9 cellular contexts compared by ENCODE assay signal in the genomic region with DNA sequence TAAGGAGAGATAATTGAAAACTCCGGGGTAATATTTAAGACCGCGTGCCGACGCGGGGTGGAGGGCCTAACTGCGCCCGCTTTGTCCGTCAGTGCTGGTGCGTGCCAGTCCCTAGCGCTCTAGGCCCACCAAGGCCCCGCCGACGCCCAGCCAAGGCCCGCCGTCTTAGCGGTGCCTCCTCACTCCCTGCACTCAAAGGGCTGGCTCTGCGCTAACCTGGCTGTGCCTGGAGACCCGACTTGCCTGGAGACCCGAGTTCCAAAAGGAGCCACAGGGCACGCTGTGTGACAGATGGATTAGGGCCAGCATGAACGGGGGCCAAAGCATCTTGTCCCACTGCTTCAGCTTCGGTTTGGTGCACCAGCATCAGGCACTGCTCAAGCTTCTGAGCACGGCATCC. TPM values are rescaled to one million over a fixed set of nuclear protein-coding genes. Genes with fewer than 3 reads are reported as not detected.
DNase-seq lines count a peak whose midpoint lies in the region; ATAC-seq, FAIRE-seq and TF ChIP-seq lines count a peak whose summit lies in the region.
"Not testable (repeated sequence)": the region's sequence is repeated elsewhere in the genome, so short reads cannot be mapped to it uniquely, and the experiment has no call there.
"Had no signal": no experiment of that assay in that cellular context is flagged by ENCODE, and none has a peak within 500 bp of the region (broad histone marks: within the 10 kb centered on the region; RNA-seq: fewer than 3 reads in every experiment).

No MANE protein-coding gene starts in this region.

- H2BK12ac ChIP-seq in H9 (ENCODE audit: insufficient read length, low read depth, low read length); neuronal stem cell (ENCODE audit: low read length): not testable (repeated sequence)

- not testable (repeated sequence) for H3K14ac ChIP-seq in H9 (ENCODE audit: insufficient read depth, low read length); neuronal stem cell (ENCODE audit: low read length)

- not testable (repeated sequence) for H3K23ac ChIP-seq in H9 (ENCODE audit: insufficient read length, low read depth, low read length)
- peak overlapping the region; percentile 65 for H3K23ac ChIP-seq in neuronal stem cell (ENCODE audit: low read depth, low read length, poor library complexity)

- H3K36me3 Mint-ChIP-seq in H9 (ENCODE audit: insufficient read depth in 1 of 3, low read depth in 3 of 3); WTC11; naive B cell: not testable (repeated sequence)

- not testable (repeated sequence) for H3K4me2 ChIP-seq in H9 (ENCODE audit: insufficient read depth, insufficient read length, low read length); endothelial cell of umbilical vein (ENCODE audit: insufficient read depth, low read length); neuronal stem cell (ENCODE audit: insufficient read depth, low read length, poor library complexity, severe bottlenecking)

- ATAC-seq in WTC11; naive B cell (ENCODE audit: low read depth in 2 of 2): not testable (repeated sequence)

- H3K9me3 ChIP-seq in H9 (ENCODE audit: control insufficient read depth, low read depth, low read length); endothelial cell of umbilical vein (replicated peaks; ENCODE audit: control insufficient read depth, insufficient read depth, low read length); neuronal stem cell (replicated peaks in 1 of 2; ENCODE audit: control insufficient read depth in 2 of 2, insufficient read depth in 1 of 2, low read depth in 1 of 2, low read length in 2 of 2): not testable (repeated sequence)

- H3K4me3 Mint-ChIP-seq in H9 (peak overlapping the region in 1 of 2 experiments; percentile 73; a peak in 3 of 5 replicates), WTC11 (peak overlapping the region; percentile 55), naive B cell (peak overlapping the region in 6 of 8 donors; percentile 56 to 80 (median 70))

- POLR2A ChIA-PET in GM10248 (lab: Yijun Ruan, JAX); WTC11 (lab: Charles Lee); endothelial cell of umbilical vein (lab: Charles Lee): not testable (repeated sequence)

- H4K20me1 ChIP-seq in H9 (ENCODE audit: control insufficient read depth, insufficient read depth, insufficient read length); endothelial cell of umbilical vein (replicated peaks; ENCODE audit: control insufficient read depth, extremely low read depth, insufficient read depth, low read length): not testable (repeated sequence)

- H2AFZ ChIP-seq in H9 (ENCODE audit: low read length); endothelial cell of umbilical vein (ENCODE audit: low read depth, low read length); neuronal stem cell (ENCODE audit: low read length): not testable (repeated sequence)

- dilution Hi-C loops in endothelial cell of umbilical vein (cut with MboI; ENCODE audit: extremely low pct_ligation_motif_present, low sequenced_read_pairs), result not testable (repeated sequence)

- no CpG with 5 or more reads among the region's 24 CpGs for WGBS in H9 (ENCODE audit: extremely low coverage, insufficient read length, low lambda C conversion rate)
- no CpG with 5 or more reads among the region's 24 CpGs for WGBS in neuronal stem cell (ENCODE audit: extremely low coverage in 2 of 2, insufficient read length in 2 of 2, insufficient replicate concordance in 1 of 2), 2 donors

- not testable (repeated sequence) for H3K4me1 ChIP-seq in H9 (ENCODE audit: insufficient read depth, low read length); endothelial cell of umbilical vein (ENCODE audit: control insufficient read depth, extremely low read depth, insufficient read depth, low read length); neuronal stem cell (ENCODE audit: control insufficient read depth in 2 of 2, insufficient read depth in 1 of 2, low read depth in 1 of 2, low read length in 2 of 2)

- H3K9me1 ChIP-seq in endothelial cell of umbilical vein (replicated peaks; ENCODE audit: control insufficient read depth, extremely low read depth, insufficient read depth, low read length), result not testable (repeated sequence)

- not testable (repeated sequence) for H2AK5ac ChIP-seq in H9 (ENCODE audit: insufficient read length, low read length); neuronal stem cell (ENCODE audit: low read depth, low read length)

- not testable (repeated sequence) for H3K79me1 ChIP-seq in H9 (ENCODE audit: insufficient read depth, low read depth, low read length, poor library complexity, severe bottlenecking); neuronal stem cell (ENCODE audit: low read depth, low read length)

- DNase-seq in GM10248 (ENCODE audit: extremely low spot score), result peak; percentile 13
- peak; percentile 54 for DNase-seq in H9
- DNase-seq in WTC11 (ENCODE audit: low spot score), result peak; percentile 50
- DNase-seq in endothelial cell of umbilical vein (ENCODE audit: low read depth, low spot score); naive B cell; neuronal stem cell (ENCODE audit: low spot score): not testable (repeated sequence)
- DNase-seq in left kidney (ENCODE audit: low read depth, low spot score), result peak; percentile 41

- H3K9ac ChIP-seq in H9 (ENCODE audit: extremely low read depth, insufficient read length, low read length); endothelial cell of umbilical vein (replicated peaks; ENCODE audit: extremely low read depth, insufficient read depth, low read length); neuronal stem cell (ENCODE audit: low read depth, low read length, poor library complexity): not testable (repeated sequence)

- H3K4ac ChIP-seq in H9 (ENCODE audit: low read depth, low read length); neuronal stem cell (ENCODE audit: low read length): not testable (repeated sequence)

- not testable (repeated sequence) for H3K36me3 ChIP-seq in endothelial cell of umbilical vein (ENCODE audit: control insufficient read depth in 2 of 2, extremely low read depth in 1 of 2, insufficient read depth in 2 of 2, low read length in 2 of 2); neuronal stem cell (replicated peaks in 1 of 2; ENCODE audit: control insufficient read depth in 2 of 2, insufficient read depth in 2 of 2, low read length in 2 of 2)

- TF ChIP-seq CTCF in GM10248 (IDR thresholded peaks at IDR 0.05; ENCODE audit: control extremely low read depth, extremely low read depth, low read depth, missing control alignments); H9 (conservative IDR thresholded peaks at IDR 0.05); WTC11 (IDR thresholded peaks at IDR 0.05); endothelial cell of umbilical vein (IDR thresholded peaks at IDR 0.05; ENCODE audit: extremely low read depth in 1 of 2, insufficient read depth in 1 of 2, low read depth in 1 of 2, low read length in 2 of 2): not testable (repeated sequence)

- not testable (repeated sequence) for H3K27ac ChIP-seq in H9 (ENCODE audit: insufficient read length, low read depth, low read length); endothelial cell of umbilical vein (ENCODE audit: insufficient read depth, low read depth, low read length); neuronal stem cell (replicated peaks; ENCODE audit: low read length)

- not testable (repeated sequence) for H2BK120ac ChIP-seq in H9 (ENCODE audit: low read depth, low read length, poor library complexity, severe bottlenecking); neuronal stem cell (ENCODE audit: low read depth, low read length)

- H3K4me3 ChIP-seq in endothelial cell of umbilical vein (replicated peaks in 1 of 3; ENCODE audit: insufficient read depth in 1 of 3, low read depth in 1 of 3, low read length in 3 of 3); neuronal stem cell (ENCODE audit: low read length in 2 of 2): not testable (repeated sequence)

- not testable (repeated sequence) for H2BK15ac ChIP-seq in H9 (ENCODE audit: low read depth, low read length); neuronal stem cell (ENCODE audit: low read length)

- H4K8ac ChIP-seq in H9 (replicated peaks; ENCODE audit: insufficient read length, low read depth, low read length); neuronal stem cell (ENCODE audit: low read depth, low read length): not testable (repeated sequence)

- CTCF ChIA-PET in GM10248 (lab: Yijun Ruan, JAX); endothelial cell of umbilical vein (lab: Charles Lee): not testable (repeated sequence)
- CTCF ChIA-PET in WTC11 (lab: Charles Lee), result interaction anchor here (1.8 kb wide), 1 partner anchor 94 kb away, joined by 5 read pairs; no protein-coding TSS in a partner anchor

- H3T11ph ChIP-seq in H9 (ENCODE audit: low read length), result not testable (repeated sequence)

- intact Hi-C loops in endothelial cell of umbilical vein (cut with micrococcal nuclease), result not testable (repeated sequence)

- H3K79me2 ChIP-seq in H9 (ENCODE audit: insufficient read depth, low read length); endothelial cell of umbilical vein (ENCODE audit: control insufficient read depth, insufficient read depth, low read length): not testable (repeated sequence)

- not testable (repeated sequence) for FAIRE-seq in endothelial cell of umbilical vein (lab: Jason Lieb, UNC)

- not testable (repeated sequence) for TF ChIP-seq POLR2A in endothelial cell of umbilical vein (IDR thresholded peaks at IDR 0.05; ENCODE audit: low read depth, low read length)

- H3K9me3 Mint-ChIP-seq in H9, WTC11, naive B cell: not testable (repeated sequence)

- H3K27me3 ChIP-seq in H9 (ENCODE audit: insufficient read depth, low read length) (peaks cover 44% of the 10 kb centered on the region), endothelial cell of umbilical vein (ENCODE audit: control insufficient read depth in 2 of 2, insufficient read depth in 2 of 2, low read length in 2 of 2) (peaks cover 8 to 17% of the 10 kb centered on the region in 2 experiments), neuronal stem cell (ENCODE audit: control insufficient read depth in 3 of 3, insufficient read depth in 3 of 3, low read depth in 1 of 3, low read length in 3 of 3) (peaks cover 5 to 44% (median 30%) of the 10 kb centered on the region in 3 experiments)

- not testable (repeated sequence) for H3K18ac ChIP-seq in H9 (ENCODE audit: insufficient read length, low read depth, low read length)
- H3K18ac ChIP-seq in neuronal stem cell (ENCODE audit: low read length), result peak overlapping the region; percentile 64

- H2BK5ac ChIP-seq in H9 (ENCODE audit: insufficient read length, low read length); neuronal stem cell (ENCODE audit: low read length): not testable (repeated sequence)

- not testable (repeated sequence) for BruUV-seq in endothelial cell of umbilical vein (replicated peaks; lab: Mats Ljungman, UMichigan)

- not testable (repeated sequence) for H4K91ac ChIP-seq in H9 (ENCODE audit: insufficient read length, low read depth, low read length); neuronal stem cell (ENCODE audit: low read depth, low read length, poor library complexity)

- H3K4me1 Mint-ChIP-seq in H9 (peaks cover 2 to 13% of the 10 kb centered on the region in 2 experiments; a peak in 2 of 4 replicates), WTC11 (peaks cover 11% of the 10 kb centered on the region), naive B cell (peaks cover 5 to 18% (median 15%) of the 10 kb centered on the region in 3 donors)

- not testable (repeated sequence) for H4K5ac ChIP-seq in H9 (ENCODE audit: insufficient read length, low read depth, low read length)

- H2BK20ac ChIP-seq in H9 (ENCODE audit: low read depth, low read length, poor library complexity, severe bottlenecking), result not testable (repeated sequence)

- H3K23me2 ChIP-seq in H9 (ENCODE audit: insufficient read length, low read depth, low read length, poor library complexity, severe bottlenecking), result not testable (repeated sequence)

- H3K56ac ChIP-seq in H9 (ENCODE audit: insufficient read length, low read depth, low read length), result not testable (repeated sequence)

- H3K27ac Mint-ChIP-seq in H9, WTC11: not testable (repeated sequence)
- H3K27ac Mint-ChIP-seq in naive B cell, result peak overlapping the region in 1 of 6 donors; percentile 47

- H3K27me3 Mint-ChIP-seq in H9 (ENCODE audit: low read depth) (peaks cover 99% of the 10 kb centered on the region), WTC11 (ENCODE audit: low read depth) (peaks cover 99% of the 10 kb centered on the region), naive B cell (peaks cover 51 to 87% (median 63%) of the 10 kb centered on the region in 3 donors)

RNA-seq across cellular contexts. Expression of gene HOXC4, which starts 53.6 kb away (rescaled TPM):
- total RNA-seq in H9 (2021), result not detected in 2 replicates
- 0.14 to 0.46 TPM (median 0.30 TPM) in 3 replicates for total RNA-seq in WTC11 (2021)
- total RNA-seq in endothelial cell of umbilical vein, result 0.58 TPM in 1 of 2 replicates, not detected in the other
- polyA plus RNA-seq in endothelial cell of umbilical vein, result 0.06 and 0.14 TPM in 2 replicates
- polyA plus RNA-seq in endothelial cell of umbilical vein (2011; cell fraction: cytosol; rRNA removed), result not detected in 2 replicates
- polyA plus RNA-seq in endothelial cell of umbilical vein (2011; cell fraction: nucleus; rRNA removed), result 0.15 and 0.55 TPM in 2 replicates
- 2.5 and 2.9 TPM in 2 replicates for polyA plus RNA-seq in endothelial cell of umbilical vein (2012)
- not detected in 2 replicates for polyA minus RNA-seq in endothelial cell of umbilical vein
- polyA minus RNA-seq in endothelial cell of umbilical vein (2011; cell fraction: cytosol; rRNA and poly(A)+ RNA removed), result 0.61 TPM
- polyA minus RNA-seq in endothelial cell of umbilical vein (2011; cell fraction: nucleus; rRNA and poly(A)+ RNA removed), result not detected in 2 replicates
- polyA plus RNA-seq in naive B cell (ENCODE audit: low read depth in 6 of 6), result 1 to 10 TPM in 1 of 6 donors, under 1 TPM in 4, not detected in 1; 0.17 to 1.0 (median 0.42) TPM
- not detected for polyA plus RNA-seq in neuronal stem cell (2013, experiment 1 of 2)
- polyA plus RNA-seq in neuronal stem cell (2013, experiment 2 of 2), result not detected
- total RNA-seq: A172; CD4-positive, alpha-beta T cell had no signal
